Comparison of ENCODE assay signal across 9 cellular contexts in the genomic region with DNA sequence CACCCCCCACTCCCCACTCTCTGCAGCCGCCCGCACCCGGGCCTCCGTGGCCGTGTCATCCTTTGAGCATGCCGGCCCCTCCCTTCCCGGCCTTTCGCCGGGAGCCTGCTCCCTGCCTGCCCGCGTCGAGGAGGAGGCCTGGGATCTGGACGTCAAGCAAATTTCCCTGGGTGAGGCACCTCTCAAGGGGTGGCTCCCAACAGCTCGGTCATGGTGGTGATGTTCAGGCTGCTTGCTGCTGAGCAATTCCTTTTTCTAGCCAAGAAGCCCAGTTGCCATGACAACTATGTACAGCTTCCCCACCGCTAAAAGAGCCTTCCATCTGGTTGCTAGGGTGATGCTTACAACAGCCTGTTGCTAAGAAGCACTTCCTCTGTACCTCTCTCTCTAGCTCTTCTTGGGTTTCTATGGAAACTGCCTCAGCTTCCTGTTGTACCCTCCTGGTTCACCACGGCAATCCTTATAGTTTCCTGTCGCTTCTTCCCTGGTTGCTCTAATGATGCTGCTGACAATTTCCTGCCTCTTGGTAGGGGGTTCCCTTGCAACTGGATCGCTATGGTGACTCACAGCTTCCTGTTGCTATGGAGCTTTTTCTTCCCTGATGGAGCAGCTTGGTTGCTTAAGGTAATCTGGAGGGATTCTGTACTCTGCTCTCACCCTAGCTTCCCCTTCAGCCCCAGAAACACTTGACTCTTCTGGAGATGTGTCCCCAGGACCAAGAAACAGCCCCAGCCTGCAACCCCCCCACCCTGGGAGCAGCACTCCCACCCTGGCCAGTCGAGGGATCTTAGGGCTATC. TPM values are rescaled to one million over a fixed set of nuclear protein-coding genes. Genes with fewer than 3 reads are reported as not detected.
A peak's percentile ranks its signal among the peaks of the same experiment; 100 is the strongest.
DNase-seq lines count a peak whose midpoint lies in the region; ATAC-seq, FAIRE-seq and TF ChIP-seq lines count a peak whose summit lies in the region.
"Had no signal": no experiment of that assay in that cellular context is flagged by ENCODE, and none has a peak within 500 bp of the region (broad histone marks: within the 10 kb centered on the region; RNA-seq: fewer than 3 reads in every experiment).

No MANE protein-coding gene starts in this region.

- no peaks in the 10 kb centered on the region for H3K27me3 ChIP-seq in HepG2 (ENCODE audit: control insufficient read depth in 1 of 2, insufficient read depth in 2 of 2, low read length in 2 of 2)

- in situ Hi-C loops in HepG2 (cut with HindIII; ENCODE audit: extremely low pct_ligation_motif_present, low pct_unique_long_range_greater_than_20kb): no loop called here

- no peak overlapping the region for H2AFZ ChIP-seq in HepG2 (ENCODE audit: low read length)

- no peak overlapping the region for H3K27ac ChIP-seq in A549
- no peak overlapping the region for H3K27ac ChIP-seq in HepG2 (ENCODE audit: extremely low read length, insufficient read depth, low read length)

- peaks cover 43% of the 10 kb centered on the region for H3K36me3 Mint-ChIP-seq in chondrocyte (ENCODE audit: low read depth)

- POLR2A ChIA-PET in A549 (lab: Yijun Ruan, JAX): interaction anchor here (1.4 to 3.8 kb wide), 2 partner anchors 16 to 19 kb away, joined by 6 to 11 read pairs; partner anchors contain the start of gene ARHGEF40
- POLR2A ChIA-PET in HepG2 (lab: Yijun Ruan, JAX): interaction anchor here (0.7 to 5.8 kb wide), 8 partner anchors 10 to 73 kb away, joined by 3 to 52 read pairs (median 6); partner anchors contain the start of gene ARHGEF40

- intact Hi-C loops in HepG2 (cut with micrococcal nuclease; ENCODE audit: unreplicated experiment): no loop called here

- H3K4me2 ChIP-seq in A549: no peak overlapping the region
- no peak overlapping the region for H3K4me2 ChIP-seq in HepG2 (ENCODE audit: low read depth, low read length)

- no peaks in the 10 kb centered on the region for H3K9me3 Mint-ChIP-seq in chondrocyte (ENCODE audit: low read depth)

- TF ChIP-seq CTCF in A549 (IDR thresholded peaks at IDR 0.05): no peak
- TF ChIP-seq CTCF in chondrocyte (IDR thresholded peaks at IDR 0.05): no peak
- no peak for TF ChIP-seq CTCF in HepG2 (CRISPR knock-in tag; IDR thresholded peaks at IDR 0.05)

- 77% methylated on average over 18 of the region's 19 CpGs for WGBS in A549 (ENCODE audit: missing lambda C conversion rate)
- 93% methylated on average over 19 of the region's 19 CpGs for WGBS in HepG2 (ENCODE audit: low lambda C conversion rate)

- TF ChIP-seq EP300 in A549 (IDR thresholded peaks at IDR 0.05): no peak
- TF ChIP-seq EP300 in HepG2 (IDR thresholded peaks at IDR 0.05; ENCODE audit: low read depth in 2 of 2, low read length in 2 of 2): no peak
- no peak for TF ChIP-seq EP300 in HepG2 (CRISPR knock-in tag; IDR thresholded peaks at IDR 0.05; ENCODE audit: borderline replicate concordance)

- FAIRE-seq in A549 (lab: Jason Lieb, UNC) (no peak), GM18507 (lab: Jason Lieb, UNC) (peak; percentile 75), HepG2 (lab: Jason Lieb, UNC) (no peak)
- FAIRE-seq: endometrium had no signal

- H3K9me3 ChIP-seq in A549 (no peaks in the 10 kb centered on the region), HepG2 (ENCODE audit: low read length) (no peaks in the 10 kb centered on the region)

- TF ChIP-seq POLR2A in A549 (IDR thresholded peaks at IDR 0.05; ENCODE audit: low read length) (no peak), HepG2 (IDR thresholded peaks at IDR 0.05; ENCODE audit: insufficient read depth in 1 of 2, low read depth in 2 of 2, low read length in 2 of 2) (no peak)

- peak overlapping the region; percentile 89 for H3K27ac Mint-ChIP-seq in chondrocyte (ENCODE audit: unreplicated experiment)

- H3K4me3 Mint-ChIP-seq in chondrocyte (ENCODE audit: unreplicated experiment): no peak overlapping the region

- peaks cover 47 to 70% of the 10 kb centered on the region in 2 experiments for H3K36me3 ChIP-seq in HepG2 (replicated peaks in 1 of 2; ENCODE audit: control insufficient read depth in 1 of 2, insufficient read depth in 2 of 2, low read length in 2 of 2)

- H3K4me1 Mint-ChIP-seq in chondrocyte (ENCODE audit: low read depth): peaks cover 31% of the 10 kb centered on the region

- H3K4me1 ChIP-seq in A549: peaks cover 20% of the 10 kb centered on the region; the same call in 1 of the 3 replicates
- H3K4me1 ChIP-seq in HepG2 (ENCODE audit: insufficient read depth, low read length): peaks cover 22% of the 10 kb centered on the region

- no peaks in the 10 kb centered on the region for H3K79me2 ChIP-seq in HepG2 (ENCODE audit: insufficient read depth, low read length)

- no peak overlapping the region for H3K4me3 ChIP-seq in A549
- H3K4me3 ChIP-seq in Jurkat, Clone E6-1 (ENCODE audit: low read length): no peak overlapping the region
- H3K4me3 ChIP-seq in HepG2 (replicated peaks in 1 of 3; ENCODE audit: insufficient read depth in 1 of 3, low read depth in 2 of 3, low read length in 3 of 3): no peak overlapping the region

- BruUV-seq in HepG2 (replicated peaks; lab: Mats Ljungman, UMichigan): no TSS peak

- ATAC-seq in A549 (peak; percentile 17 to 24; a peak in 4 of 6 replicates), HepG2 (no peak), HG03457 (IDR thresholded peaks at IDR 0.05; ENCODE audit: unreplicated experiment) (no peak)

- CTCF ChIA-PET in A549 (lab: Yijun Ruan, JAX) (interaction anchor here (1.2 to 13.7 kb wide), 7 partner anchors 10 to 251 kb away, joined by 3 to 369 read pairs (median 36); partner anchors contain the start of genes ARHGEF40 and TMEM253), HepG2 (lab: Yijun Ruan, JAX; ENCODE audit: low intra/inter-chr PET ratio, low total read pairs) (interaction anchor here (7.4 to 12.2 kb wide), 2 partner anchors 19 to 74 kb away, joined by 174 to 320 read pairs; no protein-coding TSS in a partner anchor)

- peak in 1 of 2 experiments; percentile 61 for DNase-seq in A549 (ENCODE audit: low read depth in 1 of 2, low spot score in 1 of 2)
- DNase-seq in GM18507 (ENCODE audit: extremely low spot score, insufficient read length, low read depth): no peak
- peak; percentile 94 for DNase-seq in Jurkat, Clone E6-1 (ENCODE audit: low read depth, low spot score)
- peak in 4 of 5 experiments; percentile 44 to 94 (median 84) for DNase-seq in T-helper 2 cell
- no peak for DNase-seq in chondrocyte (ENCODE audit: low spot score)
- no peak for DNase-seq in HepG2 (ENCODE audit: low spot score)
- DNase-seq in superior temporal gyrus (ENCODE audit: extremely low spot score): peak; percentile 81

- H4K20me1 ChIP-seq in HepG2 (ENCODE audit: insufficient read depth, low read length): no peaks in the 10 kb centered on the region

- no peaks in the 10 kb centered on the region for H3K27me3 Mint-ChIP-seq in chondrocyte (ENCODE audit: low read depth)

- no peak overlapping the region for H3K9ac ChIP-seq in HepG2 (ENCODE audit: insufficient read depth, low read depth, low read length)

- TF ChIP-seq RAD21 in A549 (conservative IDR thresholded peaks at IDR 0.05 in 1 of 2, IDR thresholded peaks at IDR 0.05 in 1 of 2) (no peak), HepG2 (CRISPR knock-in tag; IDR thresholded peaks at IDR 0.05) (no peak)

RNA-seq across cellular contexts. Expression of gene ZNF219, which starts 11.0 kb away (rescaled TPM):
- polyA plus RNA-seq in A549 (2011; rRNA removed) (17.3 and 18.5 TPM in 2 replicates), A549 (2017; fragmentation: RNase III; extraction: RNeasy Plus Mini Kit Qiagen cat#74134 plus additional on column Dnase treatment) (21.5 to 31.0 TPM (median 29.8 TPM) in 3 replicates), HepG2 (2011; rRNA removed) (34.5 and 42.2 TPM in 2 replicates)
- 27.7 and 44.4 TPM in 2 replicates for polyA plus RNA-seq in A549 (2012; cell fraction: cytosol; rRNA removed)
- 69.3 and 96.5 TPM in 2 replicates for polyA plus RNA-seq in A549 (2012; cell fraction: nucleus; rRNA removed)
- 14.0 and 17.0 TPM in 2 replicates for polyA minus RNA-seq in A549 (2011; rRNA and poly(A)+ RNA removed)
- 27.1 TPM for polyA plus RNA-seq in Jurkat, Clone E6-1 (2012; ENCODE audit: insufficient read depth, insufficient read length)
- total RNA-seq in chondrocyte (23.3 to 26.3 TPM (median 23.9 TPM) in 3 replicates), HepG2 (2016; rRNA removed; fragmentation: Illumina TruSeq; extraction: Trizol) (21.0 and 36.6 TPM in 2 replicates)
- 20.7 and 21.8 TPM in 2 replicates for total RNA-seq in HepG2 (2016; cell fraction: cytosol; rRNA removed; fragmentation: Illumina TruSeq; extraction: Trizol; ENCODE audit: low read depth)
- total RNA-seq in HepG2 (2016; cell fraction: insoluble cytoplasmic fraction; rRNA removed; fragmentation: Illumina TruSeq; extraction: Trizol): 19.3 and 35.8 TPM in 2 replicates
- total RNA-seq in HepG2 (2016; cell fraction: membrane; rRNA removed; fragmentation: Illumina TruSeq; extraction: Trizol): 53.1 and 55.3 TPM in 2 replicates
- 26.4 and 33.6 TPM in 2 replicates for total RNA-seq in HepG2 (2016; cell fraction: nucleus; rRNA removed; fragmentation: Illumina TruSeq; extraction: Trizol)
- 26.6 and 62.4 TPM in 2 replicates for polyA plus RNA-seq in HepG2 (2011; cell fraction: cytosol; rRNA removed)
- polyA plus RNA-seq in HepG2 (2011; cell fraction: nucleus; rRNA removed): 171 and 203 TPM in 2 replicates
- polyA plus RNA-seq in HepG2 (2012): 21.1 and 23.1 TPM in 2 replicates
- polyA plus RNA-seq in HepG2 (2016; cell fraction: cytosol; fragmentation: Illumina TruSeq; extraction: Trizol; ENCODE audit: low read depth): 37.9 and 42.6 TPM in 2 replicates
- polyA plus RNA-seq in HepG2 (2016; cell fraction: insoluble cytoplasmic fraction; fragmentation: Illumina TruSeq; extraction: Trizol; ENCODE audit: low read depth): 34.5 and 39.2 TPM in 2 replicates
- polyA plus RNA-seq in HepG2 (2016; cell fraction: membrane; fragmentation: Illumina TruSeq; extraction: Trizol; ENCODE audit: low read depth): 72.9 and 82.3 TPM in 2 replicates
- polyA plus RNA-seq in HepG2 (2016; cell fraction: nucleus; fragmentation: Illumina TruSeq; extraction: Trizol; ENCODE audit: insufficient read depth, low read depth): 76.4 and 80.2 TPM in 2 replicates
- polyA minus RNA-seq in HepG2 (2011; rRNA and poly(A)+ RNA removed; ENCODE audit: low replicate concordance): 41.2 and 86.7 TPM in 2 replicates
- polyA minus RNA-seq in HepG2 (2011; cell fraction: cytosol; rRNA and poly(A)+ RNA removed): 20.3 and 21.8 TPM in 2 replicates
- 61.3 and 63.0 TPM in 2 replicates for polyA minus RNA-seq in HepG2 (2011; cell fraction: nucleus; rRNA and poly(A)+ RNA removed)

RNA-seq across cellular contexts. Expression of gene TMEM253, which starts 13.4 kb away (rescaled TPM):
- polyA plus RNA-seq in A549 (2011; rRNA removed) (0.81 and 1.0 TPM in 2 replicates), A549 (2017; fragmentation: RNase III; extraction: RNeasy Plus Mini Kit Qiagen cat#74134 plus additional on column Dnase treatment) (0.54 to 0.83 TPM (median 0.64 TPM) in 3 replicates), HepG2 (2011; rRNA removed) (0.45 and 0.65 TPM in 2 replicates)
- 0.33 and 0.45 TPM in 2 replicates for polyA plus RNA-seq in A549 (2012; cell fraction: cytosol; rRNA removed)
- 0.55 and 0.61 TPM in 2 replicates for polyA plus RNA-seq in A549 (2012; cell fraction: nucleus; rRNA removed)
- 0.45 and 0.73 TPM in 2 replicates for polyA minus RNA-seq in A549 (2011; rRNA and poly(A)+ RNA removed)
- not detected for polyA plus RNA-seq in Jurkat, Clone E6-1 (2012; ENCODE audit: insufficient read depth, insufficient read length)
- total RNA-seq in chondrocyte (1.1 to 1.6 TPM (median 1.2 TPM) in 3 replicates), HepG2 (2016; rRNA removed; fragmentation: Illumina TruSeq; extraction: Trizol) (0.29 TPM in 1 of 2 replicates, not detected in the other)
- total RNA-seq in HepG2 (2016; cell fraction: cytosol; rRNA removed; fragmentation: Illumina TruSeq; extraction: Trizol; ENCODE audit: low read depth): 0.20 TPM in 1 of 2 replicates, not detected in the other
- total RNA-seq in HepG2 (2016; cell fraction: insoluble cytoplasmic fraction; rRNA removed; fragmentation: Illumina TruSeq; extraction: Trizol): 0.16 and 0.17 TPM in 2 replicates
- 0.21 and 0.25 TPM in 2 replicates for total RNA-seq in HepG2 (2016; cell fraction: membrane; rRNA removed; fragmentation: Illumina TruSeq; extraction: Trizol)
- total RNA-seq in HepG2 (2016; cell fraction: nucleus; rRNA removed; fragmentation: Illumina TruSeq; extraction: Trizol): 0.60 and 0.68 TPM in 2 replicates
- polyA plus RNA-seq in HepG2 (2011; cell fraction: cytosol; rRNA removed): 0.19 and 0.23 TPM in 2 replicates
- 1.1 and 2.0 TPM in 2 replicates for polyA plus RNA-seq in HepG2 (2011; cell fraction: nucleus; rRNA removed)
- 0.66 and 0.69 TPM in 2 replicates for polyA plus RNA-seq in HepG2 (2012)
- polyA plus RNA-seq in HepG2 (2016; cell fraction: cytosol; fragmentation: Illumina TruSeq; extraction: Trizol; ENCODE audit: low read depth): 0.52 and 0.61 TPM in 2 replicates
- 0.40 and 0.95 TPM in 2 replicates for polyA plus RNA-seq in HepG2 (2016; cell fraction: insoluble cytoplasmic fraction; fragmentation: Illumina TruSeq; extraction: Trizol; ENCODE audit: low read depth)
- polyA plus RNA-seq in HepG2 (2016; cell fraction: membrane; fragmentation: Illumina TruSeq; extraction: Trizol; ENCODE audit: low read depth): 0.92 and 1.2 TPM in 2 replicates
- 0.88 and 0.92 TPM in 2 replicates for polyA plus RNA-seq in HepG2 (2016; cell fraction: nucleus; fragmentation: Illumina TruSeq; extraction: Trizol; ENCODE audit: insufficient read depth, low read depth)
- polyA minus RNA-seq in HepG2 (2011; rRNA and poly(A)+ RNA removed; ENCODE audit: low replicate concordance): 1.0 and 3.5 TPM in 2 replicates
- not detected in 2 replicates for polyA minus RNA-seq in HepG2 (2011; cell fraction: cytosol; rRNA and poly(A)+ RNA removed)
- 1.3 TPM in 1 of 2 replicates, not detected in the other for polyA minus RNA-seq in HepG2 (2011; cell fraction: nucleus; rRNA and poly(A)+ RNA removed)

RNA-seq across cellular contexts. Expression of gene ARHGEF40, which starts 17.4 kb away (rescaled TPM):
- 7.8 and 12.9 TPM in 2 replicates for polyA plus RNA-seq in A549 (2011; rRNA removed)
- polyA plus RNA-seq in A549 (2012; cell fraction: cytosol; rRNA removed): 11.9 and 15.3 TPM in 2 replicates
- polyA plus RNA-seq in A549 (2012; cell fraction: nucleus; rRNA removed): 33.3 and 42.3 TPM in 2 replicates
- 7.9 to 9.9 TPM (median 9.6 TPM) in 3 replicates for polyA plus RNA-seq in A549 (2017; fragmentation: RNase III; extraction: RNeasy Plus Mini Kit Qiagen cat#74134 plus additional on column Dnase treatment)
- 17.8 and 19.7 TPM in 2 replicates for polyA minus RNA-seq in A549 (2011; rRNA and poly(A)+ RNA removed)
- 1.6 TPM for polyA plus RNA-seq in Jurkat, Clone E6-1 (2012; ENCODE audit: insufficient read depth, insufficient read length)
- 86.1 to 144 TPM (median 90.4 TPM) in 3 replicates for total RNA-seq in chondrocyte
- 18.5 and 28.1 TPM in 2 replicates for total RNA-seq in HepG2 (2016; rRNA removed; fragmentation: Illumina TruSeq; extraction: Trizol)
- 5.0 and 7.1 TPM in 2 replicates for total RNA-seq in HepG2 (2016; cell fraction: cytosol; rRNA removed; fragmentation: Illumina TruSeq; extraction: Trizol; ENCODE audit: low read depth)
- 15.0 and 26.8 TPM in 2 replicates for total RNA-seq in HepG2 (2016; cell fraction: insoluble cytoplasmic fraction; rRNA removed; fragmentation: Illumina TruSeq; extraction: Trizol)
- total RNA-seq in HepG2 (2016; cell fraction: membrane; rRNA removed; fragmentation: Illumina TruSeq; extraction: Trizol): 8.4 and 8.6 TPM in 2 replicates
- total RNA-seq in HepG2 (2016; cell fraction: nucleus; rRNA removed; fragmentation: Illumina TruSeq; extraction: Trizol): 32.3 and 36.7 TPM in 2 replicates
- 78.1 and 97.1 TPM in 2 replicates for polyA plus RNA-seq in HepG2 (2011; rRNA removed)
- 47.9 and 68.0 TPM in 2 replicates for polyA plus RNA-seq in HepG2 (2011; cell fraction: cytosol; rRNA removed)
- 243 and 248 TPM in 2 replicates for polyA plus RNA-seq in HepG2 (2011; cell fraction: nucleus; rRNA removed)
- 34.1 and 49.5 TPM in 2 replicates for polyA plus RNA-seq in HepG2 (2012)
- 2.9 and 3.7 TPM in 2 replicates for polyA plus RNA-seq in HepG2 (2016; cell fraction: cytosol; fragmentation: Illumina TruSeq; extraction: Trizol; ENCODE audit: low read depth)
- 13.8 and 18.7 TPM in 2 replicates for polyA plus RNA-seq in HepG2 (2016; cell fraction: insoluble cytoplasmic fraction; fragmentation: Illumina TruSeq; extraction: Trizol; ENCODE audit: low read depth)
- polyA plus RNA-seq in HepG2 (2016; cell fraction: membrane; fragmentation: Illumina TruSeq; extraction: Trizol; ENCODE audit: low read depth): 5.9 and 7.3 TPM in 2 replicates
- polyA plus RNA-seq in HepG2 (2016; cell fraction: nucleus; fragmentation: Illumina TruSeq; extraction: Trizol; ENCODE audit: insufficient read depth, low read depth): 69.4 and 77.3 TPM in 2 replicates
- polyA minus RNA-seq in HepG2 (2011; rRNA and poly(A)+ RNA removed; ENCODE audit: low replicate concordance): 29.6 and 155 TPM in 2 replicates
- 32.6 and 33.5 TPM in 2 replicates for polyA minus RNA-seq in HepG2 (2011; cell fraction: cytosol; rRNA and poly(A)+ RNA removed)
- polyA minus RNA-seq in HepG2 (2011; cell fraction: nucleus; rRNA and poly(A)+ RNA removed): 71.0 and 71.2 TPM in 2 replicates

RNA-seq across cellular contexts. Expression of gene RNASE8, which starts 29.9 kb away (rescaled TPM):
- polyA plus RNA-seq in A549 (2011; rRNA removed) (not detected in 2 replicates), A549 (2017; fragmentation: RNase III; extraction: RNeasy Plus Mini Kit Qiagen cat#74134 plus additional on column Dnase treatment) (not detected in 3 replicates), HepG2 (2011; rRNA removed) (not detected in 2 replicates)
- polyA plus RNA-seq in A549 (2012; cell fraction: cytosol; rRNA removed): not detected in 2 replicates
- not detected in 2 replicates for polyA plus RNA-seq in A549 (2012; cell fraction: nucleus; rRNA removed)
- polyA minus RNA-seq in A549 (2011; rRNA and poly(A)+ RNA removed): not detected in 2 replicates
- polyA plus RNA-seq in Jurkat, Clone E6-1 (2012; ENCODE audit: insufficient read depth, insufficient read length): not detected
- total RNA-seq in chondrocyte (not detected in 3 replicates), HepG2 (2016; rRNA removed; fragmentation: Illumina TruSeq; extraction: Trizol) (not detected in 2 replicates)
- total RNA-seq in HepG2 (2016; cell fraction: cytosol; rRNA removed; fragmentation: Illumina TruSeq; extraction: Trizol; ENCODE audit: low read depth): not detected in 2 replicates
- not detected in 2 replicates for total RNA-seq in HepG2 (2016; cell fraction: insoluble cytoplasmic fraction; rRNA removed; fragmentation: Illumina TruSeq; extraction: Trizol)
- not detected in 2 replicates for total RNA-seq in HepG2 (2016; cell fraction: membrane; rRNA removed; fragmentation: Illumina TruSeq; extraction: Trizol)
- not detected in 2 replicates for total RNA-seq in HepG2 (2016; cell fraction: nucleus; rRNA removed; fragmentation: Illumina TruSeq; extraction: Trizol)
- not detected in 2 replicates for polyA plus RNA-seq in HepG2 (2011; cell fraction: cytosol; rRNA removed)
- not detected in 2 replicates for polyA plus RNA-seq in HepG2 (2011; cell fraction: nucleus; rRNA removed)
- not detected in 2 replicates for polyA plus RNA-seq in HepG2 (2012)
- polyA plus RNA-seq in HepG2 (2016; cell fraction: cytosol; fragmentation: Illumina TruSeq; extraction: Trizol; ENCODE audit: low read depth): not detected in 2 replicates
- not detected in 2 replicates for polyA plus RNA-seq in HepG2 (2016; cell fraction: insoluble cytoplasmic fraction; fragmentation: Illumina TruSeq; extraction: Trizol; ENCODE audit: low read depth)
- not detected in 2 replicates for polyA plus RNA-seq in HepG2 (2016; cell fraction: membrane; fragmentation: Illumina TruSeq; extraction: Trizol; ENCODE audit: low read depth)
- polyA plus RNA-seq in HepG2 (2016; cell fraction: nucleus; fragmentation: Illumina TruSeq; extraction: Trizol; ENCODE audit: insufficient read depth, low read depth): not detected in 2 replicates
- polyA minus RNA-seq in HepG2 (2011; rRNA and poly(A)+ RNA removed; ENCODE audit: low replicate concordance): not detected in 2 replicates
- polyA minus RNA-seq in HepG2 (2011; cell fraction: cytosol; rRNA and poly(A)+ RNA removed): not detected in 2 replicates
- not detected in 2 replicates for polyA minus RNA-seq in HepG2 (2011; cell fraction: nucleus; rRNA and poly(A)+ RNA removed)

RNA-seq across cellular contexts. Expression of gene RNASE7, which starts 45.3 kb away (rescaled TPM):
- polyA plus RNA-seq in A549 (2011; rRNA removed): not detected in 2 replicates
- not detected in 2 replicates for polyA plus RNA-seq in A549 (2012; cell fraction: cytosol; rRNA removed)
- polyA plus RNA-seq in A549 (2012; cell fraction: nucleus; rRNA removed): not detected in 2 replicates
- polyA plus RNA-seq in A549 (2017; fragmentation: RNase III; extraction: RNeasy Plus Mini Kit Qiagen cat#74134 plus additional on column Dnase treatment): not detected in 3 replicates
- not detected in 2 replicates for polyA minus RNA-seq in A549 (2011; rRNA and poly(A)+ RNA removed)
- polyA plus RNA-seq in Jurkat, Clone E6-1 (2012; ENCODE audit: insufficient read depth, insufficient read length): not detected
- total RNA-seq in chondrocyte: not detected in 3 replicates
- total RNA-seq in HepG2 (2016; rRNA removed; fragmentation: Illumina TruSeq; extraction: Trizol): not detected in 2 replicates
- total RNA-seq in HepG2 (2016; cell fraction: cytosol; rRNA removed; fragmentation: Illumina TruSeq; extraction: Trizol; ENCODE audit: low read depth): not detected in 2 replicates
- not detected in 2 replicates for total RNA-seq in HepG2 (2016; cell fraction: insoluble cytoplasmic fraction; rRNA removed; fragmentation: Illumina TruSeq; extraction: Trizol)
- not detected in 2 replicates for total RNA-seq in HepG2 (2016; cell fraction: membrane; rRNA removed; fragmentation: Illumina TruSeq; extraction: Trizol)
- total RNA-seq in HepG2 (2016; cell fraction: nucleus; rRNA removed; fragmentation: Illumina TruSeq; extraction: Trizol): not detected in 2 replicates
- 0.04 and 0.17 TPM in 2 replicates for polyA plus RNA-seq in HepG2 (2011; rRNA removed)
- 0.04 and 0.06 TPM in 2 replicates for polyA plus RNA-seq in HepG2 (2011; cell fraction: cytosol; rRNA removed)
- 0.23 and 0.42 TPM in 2 replicates for polyA plus RNA-seq in HepG2 (2011; cell fraction: nucleus; rRNA removed)
- 0.41 and 1.6 TPM in 2 replicates for polyA plus RNA-seq in HepG2 (2012)
- not detected in 2 replicates for polyA plus RNA-seq in HepG2 (2016; cell fraction: cytosol; fragmentation: Illumina TruSeq; extraction: Trizol; ENCODE audit: low read depth)
- not detected in 2 replicates for polyA plus RNA-seq in HepG2 (2016; cell fraction: insoluble cytoplasmic fraction; fragmentation: Illumina TruSeq; extraction: Trizol; ENCODE audit: low read depth)
- not detected in 2 replicates for polyA plus RNA-seq in HepG2 (2016; cell fraction: membrane; fragmentation: Illumina TruSeq; extraction: Trizol; ENCODE audit: low read depth)
- not detected in 2 replicates for polyA plus RNA-seq in HepG2 (2016; cell fraction: nucleus; fragmentation: Illumina TruSeq; extraction: Trizol; ENCODE audit: insufficient read depth, low read depth)
- polyA minus RNA-seq in HepG2 (2011; rRNA and poly(A)+ RNA removed; ENCODE audit: low replicate concordance): not detected in 2 replicates
- polyA minus RNA-seq in HepG2 (2011; cell fraction: cytosol; rRNA and poly(A)+ RNA removed): not detected in 2 replicates
- not detected in 2 replicates for polyA minus RNA-seq in HepG2 (2011; cell fraction: nucleus; rRNA and poly(A)+ RNA removed)

Comparison
In these comparisons a context has a peak if more than half of its experiments do, and no peak if none do; other contexts are left out.
1. ATAC-seq: peak in A549 (2 of 2); none in HepG2 (single experiment) and HG03457 (single experiment).
2. DNase-seq: peak in Jurkat, Clone E6-1 (single experiment), T-helper 2 cell (4 of 5) and superior temporal gyrus (single experiment); none in GM18507 (single experiment), chondrocyte (single experiment) and HepG2 (single experiment).
3. Of the 38 proteins assayed by ChIP-seq in both HepG2 and A549: peak only in HepG2: POLR2AphosphoS2 and RFX5; only in A549: none; in both: none; in neither: 35; mixed calls (peak in some experiments, not most) for 1.